In genomic region chr1:74732071-74732946, GRCh38 we compare ENCODE assay signal across 9 cellular contexts. TPM values are rescaled to one million over a fixed set of nuclear protein-coding genes. Genes with fewer than 3 reads are reported as not detected.
DNase-seq lines count a peak whose midpoint lies in the region; ATAC-seq, FAIRE-seq and TF ChIP-seq lines count a peak whose summit lies in the region.
"Not testable (repeated sequence)": the region's sequence is repeated elsewhere in the genome, so short reads cannot be mapped to it uniquely, and the experiment has no call there.
"Had no signal": no experiment of that assay in that cellular context is flagged by ENCODE, and none has a peak within 500 bp of the region (broad histone marks: within the 10 kb centered on the region; RNA-seq: fewer than 3 reads in every experiment).

No MANE protein-coding gene starts in this region.

- BruUV-seq in K562 (replicated peaks; lab: Mats Ljungman, UMichigan) = not testable (repeated sequence)

- not testable (repeated sequence) for H3K27me3 ChIP-seq in K562 (ENCODE audit: control insufficient read depth in 2 of 2, insufficient read depth in 2 of 2, low read length in 2 of 2); right cardiac atrium (ENCODE audit: control insufficient read depth, insufficient read depth); neutrophil

- peak overlapping the region; percentile 83 to 98; a peak in 3 of 4 replicates for H3K9ac ChIP-seq in K562 (ENCODE audit: insufficient read depth in 1 of 2, low read depth in 2 of 2, low read length in 2 of 2)

- peak overlapping the region; percentile 99 for H3K4me3 Mint-ChIP-seq in type B pancreatic cell

- peak overlapping the region; percentile 97 for H2AFZ ChIP-seq in K562 (ENCODE audit: low read depth, low read length)

- intact Hi-C loops in K562 (cut with micrococcal nuclease) = loop anchor here (2.0 to 5.0 kb wide), 2 partner anchors 44 to 535 kb away; partner anchors contain the start of genes FPGT and LRRIQ3
- intact Hi-C loops in right cardiac atrium (cut with DNase I) = not testable (repeated sequence)

- not testable (repeated sequence) for TF ChIP-seq EP300 in K562 (IDR thresholded peaks at IDR 0.05; ENCODE audit: low read length)

- FAIRE-seq in K562 (lab: Jason Lieb, UNC) = not testable (repeated sequence)

- peak overlapping the region; percentile 69 for H3K4me3 ChIP-seq in GM12865 (ENCODE audit: low read depth, low read length)
- peak overlapping the region; percentile 59 for H3K4me3 ChIP-seq in K562
- peak overlapping the region; percentile 79 for H3K4me3 ChIP-seq in right cardiac atrium (ENCODE audit: low read length)
- H3K4me3 ChIP-seq in neutrophil (ENCODE audit: low read depth in 1 of 2, low read length in 1 of 2) = peak overlapping the region; percentile 59 to 66

- peak overlapping the region; percentile 94 for H3K27ac Mint-ChIP-seq in type B pancreatic cell

- not testable (repeated sequence) for TF ChIP-seq POLR2A in K562 (conservative IDR thresholded peaks at IDR 0.05)

- H3K27me3 Mint-ChIP-seq in type B pancreatic cell = not testable (repeated sequence)

- peaks cover 53% of the 10 kb centered on the region for H3K79me2 ChIP-seq in K562 (ENCODE audit: control insufficient read depth, insufficient read depth, low read length)

- not testable (repeated sequence) for TF ChIP-seq CTCF in GM12865 (IDR thresholded peaks at IDR 0.05; ENCODE audit: insufficient read depth, low read depth, low read length, missing control alignments); K562 (IDR thresholded peaks at IDR 0.05 in 2 of 3, conservative IDR thresholded peaks at IDR 0.05 in 1 of 3; ENCODE audit: insufficient read depth in 2 of 3, low read depth in 1 of 3, low read length in 3 of 3); neutrophil (IDR thresholded peaks at IDR 0.05); type B pancreatic cell (conservative IDR thresholded peaks at IDR 0.05)

- H3K27ac ChIP-seq in K562 (ENCODE audit: extremely low read depth, low read depth, low read length) (peak overlapping the region; percentile 92), right cardiac atrium (ENCODE audit: low read length) (peak overlapping the region; percentile 92)
- H3K27ac ChIP-seq in neutrophil = not testable (repeated sequence)

- peaks cover 24% of the 10 kb centered on the region for H3K36me3 ChIP-seq in K562 (ENCODE audit: control insufficient read depth, insufficient read depth, low read length)
- not testable (repeated sequence) for H3K36me3 ChIP-seq in neutrophil

- H4K20me1 ChIP-seq in K562 (replicated peaks; ENCODE audit: control insufficient read depth, insufficient read depth, low read length) = not testable (repeated sequence)

- peak overlapping the region; percentile 86 for H3K4me2 ChIP-seq in K562 (ENCODE audit: insufficient read depth, low read length)

- POLR2A ChIA-PET in K562 (lab: Yijun Ruan, JAX) = interaction anchor here (0.5 to 2.1 kb wide), 7 partner anchors 9 to 140 kb away, joined by 3 to 7 read pairs (median 3); no protein-coding TSS in a partner anchor

- peaks cover 18% of the 10 kb centered on the region for H3K4me1 Mint-ChIP-seq in type B pancreatic cell (ENCODE audit: unreplicated experiment)

- not testable (repeated sequence) for H3K9me3 Mint-ChIP-seq in type B pancreatic cell

- DNase-seq in GM12865 (ENCODE audit: low read depth) = peak; percentile 67
- DNase-seq in K562 (ENCODE audit: extremely low read depth in 1 of 4, low spot score in 3 of 4) = peak in 3 of 4 experiments; percentile 21 to 32 (median 22)
- DNase-seq in right cardiac atrium = peak; percentile 15 to 55 (median 48)
- not testable (repeated sequence) for DNase-seq in type B pancreatic cell (ENCODE audit: extremely low spot score, unreplicated experiment)

- ATAC-seq in GM21737 (IDR thresholded peaks at IDR 0.05; ENCODE audit: unreplicated experiment) (peak; percentile 13), HG03439 (IDR thresholded peaks at IDR 0.05; ENCODE audit: unreplicated experiment) (peak; percentile 29), SK-N-SH treated with all-trans-retinoic acid at 6 μM for 48 hours (peak; percentile 53), K562 (peak; percentile 28), right cardiac atrium (peak; percentile 45 to 53)

- H3K9me3 ChIP-seq in K562 (replicated peaks; ENCODE audit: control insufficient read depth, insufficient read depth, low read depth, low read length); right cardiac atrium (ENCODE audit: control insufficient read depth, low read length); neutrophil: not testable (repeated sequence)

- H3K4me1 ChIP-seq in K562 (replicated peaks in 1 of 2; ENCODE audit: control insufficient read depth in 2 of 2, insufficient read depth in 2 of 2, low read length in 2 of 2) (peaks cover 5 to 19% of the 10 kb centered on the region in 2 experiments; a peak in 3 of 5 replicates), neutrophil (ENCODE audit: control insufficient read depth in 1 of 2, insufficient read depth in 1 of 2, low read depth in 1 of 2, low read length in 1 of 2) (peaks cover 15 to 18% of the 10 kb centered on the region in 2 experiments)
- not testable (repeated sequence) for H3K4me1 ChIP-seq in right cardiac atrium (ENCODE audit: control insufficient read depth, insufficient read depth, low read length)

- WGBS in K562 (ENCODE audit: insufficient coverage, low coverage, missing lambda C conversion rate) = 0% methylated on average over 7 of the region's 17 CpGs
- 19% methylated on average over 17 of the region's 17 CpGs for WGBS in right cardiac atrium

- not testable (repeated sequence) for TF ChIP-seq RAD21 in K562 (CRISPR knock-in tag; conservative IDR thresholded peaks at IDR 0.05 in 1 of 2, IDR thresholded peaks at IDR 0.05 in 1 of 2)

- H3K9me1 ChIP-seq in K562 (ENCODE audit: control insufficient read depth, insufficient read depth, low read length) = not testable (repeated sequence)

- H3K36me3 Mint-ChIP-seq in type B pancreatic cell = peaks cover 14% of the 10 kb centered on the region

- in situ Hi-C loops in K562 (cut with MboI) = not testable (repeated sequence)

- CTCF ChIA-PET in K562 (lab: Yijun Ruan, JAX; ENCODE audit: low intra/inter-chr PET ratio) = not testable (repeated sequence)

RNA-seq across cellular contexts. Expression of gene CRYZ, which starts 0.5 kb away (rescaled TPM):
- total RNA-seq in K562 (2011; cell fraction: chromatin; rRNA removed; ENCODE audit: low replicate concordance) = 9.2 and 18.2 TPM in 2 replicates
- 5.3 and 7.0 TPM in 2 replicates for total RNA-seq in K562 (2011; cell fraction: nucleolus; rRNA removed)
- total RNA-seq in K562 (2011; cell fraction: nucleoplasm; rRNA removed) = 10.9 and 17.2 TPM in 2 replicates
- total RNA-seq in K562 (2014; rRNA removed) (51.7 and 55.5 TPM in 2 replicates), K562 (2014; rRNA removed; fragmentation: Illumina TruSeq; extraction: Trizol) (81.4 and 90.4 TPM in 2 replicates), K562 (2015; rRNA removed; fragmentation: Illumina TruSeq; extraction: Trizol) (63.8 and 65.6 TPM in 2 replicates), K562 (2021) (64.2 and 64.7 TPM in 2 replicates), right cardiac atrium (10 to 100 TPM; 26.6 to 51.1 (median 40.0) TPM), type B pancreatic cell (ENCODE audit: low replicate concordance) (17.3 and 25.8 TPM in 2 replicates)
- polyA plus RNA-seq in K562 (2011; rRNA removed) (81.2 and 115 TPM in 2 replicates), K562 (2014; fragmentation: Illumina TruSeq; extraction: Trizol) (72.1 and 89.9 TPM in 2 replicates), K562 (2014; fragmentation: Nextera tagmentation; extraction: Ambion mirVana) (100 to 1,000 TPM; 153 to 179 TPM), K562 (2014; rRNA removed) (69.3 and 71.2 TPM in 2 replicates), right cardiac atrium (22.2 TPM)
- polyA plus RNA-seq in K562 (2011; cell fraction: cytosol; rRNA removed) = 28.9 and 50.1 TPM in 2 replicates
- polyA plus RNA-seq in K562 (2011; cell fraction: nucleus; rRNA removed) = 19.1 and 29.4 TPM in 2 replicates
- polyA plus RNA-seq in K562 (2012) = 44.5 and 54.7 TPM in 2 replicates
- 68.2 and 77.3 TPM in 2 replicates for polyA minus RNA-seq in K562 (2011; rRNA and poly(A)+ RNA removed)
- 9.1 and 24.0 TPM in 2 replicates for polyA minus RNA-seq in K562 (2011; cell fraction: cytosol; rRNA and poly(A)+ RNA removed)
- polyA minus RNA-seq in K562 (2011; cell fraction: nucleus; rRNA and poly(A)+ RNA removed) = 5.3 and 10.6 TPM in 2 replicates

RNA-seq across cellular contexts. Expression of gene TYW3, which starts 0.6 kb away (rescaled TPM):
- total RNA-seq in K562 (2011; cell fraction: chromatin; rRNA removed; ENCODE audit: low replicate concordance) = 8.0 and 17.6 TPM in 2 replicates
- total RNA-seq in K562 (2011; cell fraction: nucleolus; rRNA removed) = 7.9 and 8.3 TPM in 2 replicates
- 18.1 and 20.8 TPM in 2 replicates for total RNA-seq in K562 (2011; cell fraction: nucleoplasm; rRNA removed)
- total RNA-seq in K562 (2014; rRNA removed) = 22.0 and 25.3 TPM in 2 replicates
- 48.5 and 53.2 TPM in 2 replicates for total RNA-seq in K562 (2014; rRNA removed; fragmentation: Illumina TruSeq; extraction: Trizol)
- 42.7 and 47.4 TPM in 2 replicates for total RNA-seq in K562 (2015; rRNA removed; fragmentation: Illumina TruSeq; extraction: Trizol)
- 32.2 and 33.9 TPM in 2 replicates for total RNA-seq in K562 (2021)
- 27.4 and 36.5 TPM in 2 replicates for polyA plus RNA-seq in K562 (2011; rRNA removed)
- polyA plus RNA-seq in K562 (2011; cell fraction: cytosol; rRNA removed) = 7.9 and 16.7 TPM in 2 replicates
- 9.5 and 13.1 TPM in 2 replicates for polyA plus RNA-seq in K562 (2011; cell fraction: nucleus; rRNA removed)
- 19.1 and 26.1 TPM in 2 replicates for polyA plus RNA-seq in K562 (2012)
- 44.1 and 54.0 TPM in 2 replicates for polyA plus RNA-seq in K562 (2014; fragmentation: Illumina TruSeq; extraction: Trizol)
- polyA plus RNA-seq in K562 (2014; fragmentation: Nextera tagmentation; extraction: Ambion mirVana) = 10 to 100 TPM; 41.1 to 43.3 TPM
- 26.1 and 27.6 TPM in 2 replicates for polyA plus RNA-seq in K562 (2014; rRNA removed)
- polyA minus RNA-seq in K562 (2011; rRNA and poly(A)+ RNA removed) = 31.7 and 38.5 TPM in 2 replicates
- 12.2 and 13.8 TPM in 2 replicates for polyA minus RNA-seq in K562 (2011; cell fraction: cytosol; rRNA and poly(A)+ RNA removed)
- 16.7 and 18.3 TPM in 2 replicates for polyA minus RNA-seq in K562 (2011; cell fraction: nucleus; rRNA and poly(A)+ RNA removed)
- 10 to 100 TPM; 22.3 to 25.1 (median 24.0) TPM for total RNA-seq in right cardiac atrium
- 18.7 TPM for polyA plus RNA-seq in right cardiac atrium
- 11.0 and 12.7 TPM in 2 replicates for total RNA-seq in type B pancreatic cell (ENCODE audit: low replicate concordance)

RNA-seq across cellular contexts. Expression of gene ERICH3, which starts 58.7 kb away (rescaled TPM):
- total RNA-seq in K562 (2011; cell fraction: chromatin; rRNA removed; ENCODE audit: low replicate concordance) = not detected in 2 replicates
- not detected in 2 replicates for total RNA-seq in K562 (2011; cell fraction: nucleolus; rRNA removed)
- total RNA-seq in K562 (2011; cell fraction: nucleoplasm; rRNA removed) = not detected in 2 replicates
- total RNA-seq in K562 (2014; rRNA removed) = not detected in 2 replicates
- total RNA-seq in K562 (2014; rRNA removed; fragmentation: Illumina TruSeq; extraction: Trizol) = not detected in 2 replicates
- total RNA-seq in K562 (2015; rRNA removed; fragmentation: Illumina TruSeq; extraction: Trizol) = not detected in 2 replicates
- total RNA-seq in K562 (2021) = not detected in 2 replicates
- polyA plus RNA-seq in K562 (2011; rRNA removed) = not detected in 2 replicates
- not detected in 2 replicates for polyA plus RNA-seq in K562 (2011; cell fraction: cytosol; rRNA removed)
- not detected in 2 replicates for polyA plus RNA-seq in K562 (2011; cell fraction: nucleus; rRNA removed)
- polyA plus RNA-seq in K562 (2012) = 0.01 TPM in 1 of 2 replicates, not detected in the other
- polyA plus RNA-seq in K562 (2014; fragmentation: Illumina TruSeq; extraction: Trizol) = not detected in 2 replicates
- polyA plus RNA-seq in K562 (2014; fragmentation: Nextera tagmentation; extraction: Ambion mirVana) = not detected
- polyA plus RNA-seq in K562 (2014; rRNA removed) = not detected in 2 replicates
- not detected in 2 replicates for polyA minus RNA-seq in K562 (2011; rRNA and poly(A)+ RNA removed)
- not detected in 2 replicates for polyA minus RNA-seq in K562 (2011; cell fraction: cytosol; rRNA and poly(A)+ RNA removed)
- polyA minus RNA-seq in K562 (2011; cell fraction: nucleus; rRNA and poly(A)+ RNA removed) = not detected in 2 replicates
- total RNA-seq in right cardiac atrium = not detected
- 0.07 TPM for polyA plus RNA-seq in right cardiac atrium
- total RNA-seq in type B pancreatic cell (ENCODE audit: low replicate concordance) = 0.24 and 0.29 TPM in 2 replicates
- total RNA-seq: T-helper 2 cell treated with Interferon-gamma antibody and Interleukin-4, amounts not matched to agents 100 ng/mL and 5 ng/mL, for 36 hours had no signal
